Comparison of ENCODE assay signal across 21 cellular contexts in the genomic region with DNA sequence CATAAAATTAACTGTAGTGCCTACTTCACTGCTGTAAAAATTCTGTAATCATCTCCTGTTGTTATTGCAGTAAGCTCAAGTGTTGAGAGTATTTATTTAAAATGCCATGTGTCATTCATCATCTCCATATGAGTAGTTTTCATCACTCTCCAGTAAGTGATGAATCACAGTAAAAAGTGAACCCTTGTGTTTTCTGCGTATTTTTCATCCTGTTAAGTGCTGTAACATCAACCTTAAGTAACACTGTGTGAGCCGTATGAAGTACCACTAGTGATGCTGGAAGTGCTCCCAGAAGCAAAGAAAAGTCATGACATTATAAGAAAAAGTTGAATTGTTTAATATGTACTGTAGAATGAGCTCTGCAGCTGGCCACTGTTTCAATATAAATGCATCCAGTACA. TPM values are rescaled to one million over a fixed set of nuclear protein-coding genes. Genes with fewer than 3 reads are reported as not detected.
"Had no signal": no experiment of that assay in that cellular context is flagged by ENCODE, and none has a peak within 500 bp of the region (broad histone marks: within the 10 kb centered on the region; RNA-seq: fewer than 3 reads in every experiment).

No MANE protein-coding gene starts in this region.

- H3K36me3 ChIP-seq: suprapubic skin had no signal

- DNase-seq: activated B cell treated with CpG ODN at 0.5 μM for 24 hours; activated CD4-positive, alpha-beta T cell treated with anti-CD3 and anti-CD28 coated beads for 48 hours; activated CD8-positive, alpha-beta T cell treated with anti-CD3 and anti-CD28 coated beads for 36 hours; activated effector memory CD4-positive, alpha-beta T cell treated with Interleukin-2 at 50 U/mL for 16 hours; activated naive CD4-positive, alpha-beta T cell treated with anti-CD3 and anti-CD28 coated beads, Interleukin-2, amount 50 U/mL, for 16 hours; activated T-cell treated with anti-CD3 and anti-CD28 coated beads, Interleukin-2, amount 50 U/mL, for 4 hours; nucleus accumbens; stimulated activated CD4-positive, alpha-beta T cell treated with anti-CD3 and anti-CD28 coated beads, Interleukin-4, amount 100 ng/mL, for 24 hours; stimulated activated CD8-positive, alpha-beta memory T cell treated with anti-CD3 and anti-CD28 coated beads, Interleukin-4, amount 100 ng/mL, for 48 hours; stimulated activated naive CD8-positive, alpha-beta T cell treated with anti-CD3 and anti-CD28 coated beads, Interleukin-15, Interleukin-2, amounts not matched to agents 100 U/mL and 50 U/mL, for 24 hours; trophoblast cell had no signal

- H3K27me3 ChIP-seq: suprapubic skin had no signal

- FAIRE-seq: endometrium, TTC549 had no signal

- H3K4me3 Mint-ChIP-seq: activated B cell treated with CpG ODN at 0.5 μM for 24 hours; activated CD8-positive, alpha-beta T cell treated with anti-CD3 and anti-CD28 coated beads for 36 hours; activated T-cell treated with anti-CD3 and anti-CD28 coated beads, Interleukin-2, amount 50 U/mL, for 4 hours; nephron had no signal

- H3K9me3 Mint-ChIP-seq: nephron had no signal

- H3K4me1 ChIP-seq: suprapubic skin had no signal

- H3K9me3 ChIP-seq: suprapubic skin had no signal

- H3K27ac Mint-ChIP-seq: activated B cell treated with CpG ODN at 0.5 μM for 24 hours; activated CD8-positive, alpha-beta T cell treated with anti-CD3 and anti-CD28 coated beads for 36 hours; nephron had no signal

- H3K27me3 Mint-ChIP-seq: activated B cell treated with CpG ODN at 0.5 μM for 24 hours; activated CD8-positive, alpha-beta T cell treated with anti-CD3 and anti-CD28 coated beads for 36 hours had no signal

- ATAC-seq: activated CD8-positive, alpha-beta T cell treated with anti-CD3 and anti-CD28 coated beads for 36 hours; activated T-cell treated with anti-CD3 and anti-CD28 coated beads, Interleukin-2, amount 50 U/mL, for 4 hours; esophagus mucosa; stimulated activated naive CD8-positive, alpha-beta T cell treated with anti-CD3 and anti-CD28 coated beads, Interleukin-15, Interleukin-2, amounts not matched to agents 100 U/mL and 50 U/mL, for 24 hours had no signal

- H3K4me1 Mint-ChIP-seq: activated B cell treated with CpG ODN at 0.5 μM for 24 hours, nephron had no signal

- H3K27ac ChIP-seq: skin epidermis, suprapubic skin had no signal

- H3K4me3 ChIP-seq: skin epidermis, suprapubic skin had no signal

RNA-seq across cellular contexts. Expression of a gene that starts 55.4 kb away (rescaled TPM):
- total RNA-seq: activated B cell treated with CpG ODN at 0.5 μM for 24 hours; activated CD8-positive, alpha-beta T cell treated with anti-CD3 and anti-CD28 coated beads for 36 hours; activated T-cell treated with anti-CD3 and anti-CD28 coated beads, Interleukin-2, amount 50 U/mL, for 4 hours; cardiac septum; fibroblast of villous mesenchyme; kidney epithelial cell; posterior vena cava; suprapubic skin had no signal
